Comparison of ENCODE assay signal across 8 cellular contexts in genomic region chr15:43105778-43106485, GRCh38. TPM values are rescaled to one million over a fixed set of nuclear protein-coding genes. Genes with fewer than 3 reads are reported as not detected.
A peak's percentile ranks its signal among the peaks of the same experiment; 100 is the strongest.
DNase-seq lines count a peak whose midpoint lies in the region; ATAC-seq and TF ChIP-seq lines count a peak whose summit lies in the region.

Gene UBR1 (minus strand): TSS chr15:43106038. CDS start chr15:43106022, 16 bp downstream.

- peaks cover 5% of the 10 kb centered on the region for H3K4me1 ChIP-seq in A673 (ENCODE audit: insufficient read depth, low read length, poor library complexity, severe bottlenecking)
- H3K4me1 ChIP-seq in mammary epithelial cell (ENCODE audit: insufficient read depth, low read length) = peaks cover 27% of the 10 kb centered on the region
- peaks cover 4% of the 10 kb centered on the region; the same call in 1 of the 2 replicates for H3K4me1 ChIP-seq in iPS-20b (ENCODE audit: insufficient read depth, low read length)

- POLR2A ChIA-PET in A673 (lab: Charles Lee; ENCODE audit: low non-redundant PET) = interaction anchor here (0.6 kb wide), 2 partner anchors 8 to 196 kb away, joined by 3 to 4 read pairs; partner anchors contain the start of gene TGM7

- TF ChIP-seq CTCF in A673 (conservative IDR thresholded peaks at IDR 0.05; ENCODE audit: low read depth, low read length) (no peak), WI38 (IDR thresholded peaks at IDR 0.05; ENCODE audit: low read depth, low read length) (no peak), mammary epithelial cell (conservative IDR thresholded peaks at IDR 0.05 in 1 of 2, IDR thresholded peaks at IDR 0.05 in 1 of 2; ENCODE audit: extremely low read depth in 1 of 2, insufficient read depth in 1 of 2, low read depth in 1 of 2, low read length in 2 of 2) (no peak)

- H3K4me3 ChIP-seq in A673 (ENCODE audit: low read depth, low read length, poor library complexity, severe bottlenecking) = peak within 1 kb of the TSS; percentile 78
- H3K4me3 ChIP-seq in WI38 (ENCODE audit: low read depth, low read length) = peak within 1 kb of the TSS; percentile 99
- H3K4me3 ChIP-seq in mammary epithelial cell (replicated peaks in 1 of 3; ENCODE audit: insufficient read depth in 1 of 3, low read depth in 2 of 3, low read length in 3 of 3) = peak within 1 kb of the TSS; percentile 74 to 82 (median 77)
- peak within 1 kb of the TSS; percentile 94 for H3K4me3 ChIP-seq in iPS-20b (ENCODE audit: low read length)
- H3K4me3 ChIP-seq in skin epidermis = peak within 1 kb of the TSS; percentile 67 to 86 (median 78)

- BruUV-seq in A673 (replicated peaks; lab: Mats Ljungman, UMichigan) (no TSS peak), mammary epithelial cell (replicated peaks; lab: Mats Ljungman, UMichigan) (TSS peak; percentile 80)

- H3K79me2 ChIP-seq in mammary epithelial cell (ENCODE audit: insufficient read depth, low read length) = peaks cover 42% of the 10 kb centered on the region

- H3K27ac ChIP-seq in A673 (ENCODE audit: low read depth, low read length, poor library complexity, severe bottlenecking) (peak within 1 kb of the TSS; percentile 78), mammary epithelial cell (ENCODE audit: insufficient read depth, low read depth, low read length) (peak within 1 kb of the TSS; percentile 80), iPS-20b (ENCODE audit: low read length) (peak within 1 kb of the TSS; percentile 38), skin epidermis (peak within 1 kb of the TSS; percentile 46 to 96 (median 89))

- dilution Hi-C loops in mammary epithelial cell (cut with HindIII; ENCODE audit: low sequenced_read_pairs) = no loop called here

- H3K9me3 ChIP-seq in A673 (ENCODE audit: low read depth, low read length, poor library complexity, severe bottlenecking) = no peaks in the 10 kb centered on the region
- H3K9me3 ChIP-seq in mammary epithelial cell (replicated peaks; ENCODE audit: insufficient read depth, low read length) = no peaks in the 10 kb centered on the region
- H3K9me3 ChIP-seq in iPS-20b (ENCODE audit: insufficient read depth, low read depth, low read length) = no peaks in the 10 kb centered on the region

- in situ Hi-C loops in mammary epithelial cell (cut with MboI; ENCODE audit: low sequenced_read_pairs in 2 of 2) = no loop called here

- peak; percentile 69 for ATAC-seq in GM18870 (IDR thresholded peaks at IDR 0.05; ENCODE audit: unreplicated experiment)
- ATAC-seq in HG03139 (IDR thresholded peaks at IDR 0.05; ENCODE audit: unreplicated experiment) = peak; percentile 82

- no peaks in the 10 kb centered on the region for H4K20me1 ChIP-seq in mammary epithelial cell (ENCODE audit: insufficient read depth, low read length)

- WGBS in mammary epithelial cell (ENCODE audit: low coverage, missing lambda C conversion rate) = 0% methylated on average over 16 of the region's 33 CpGs

- no peaks in the 10 kb centered on the region for H3K27me3 ChIP-seq in A673 (replicated peaks; ENCODE audit: insufficient read depth, low read depth, low read length, poor library complexity)
- H3K27me3 ChIP-seq in mammary epithelial cell (ENCODE audit: insufficient read depth, low read length) = no peaks in the 10 kb centered on the region
- H3K27me3 ChIP-seq in iPS-20b (ENCODE audit: insufficient read depth, low read length) = peaks cover 5% of the 10 kb centered on the region; the same call in 1 of the 2 replicates

- CTCF ChIA-PET in A673 (lab: Charles Lee) = no interaction called here
- CTCF ChIA-PET in mammary epithelial cell (lab: Charles Lee; ENCODE audit: low non-redundant PET) = interaction anchor here (0.7 kb wide), 1 partner anchor 716 kb away, joined by 4 read pairs; no protein-coding TSS in a partner anchor

- H3K36me3 ChIP-seq in A673 (ENCODE audit: insufficient read depth, low read length, poor library complexity, severe bottlenecking) (peaks cover 4% of the 10 kb centered on the region), mammary epithelial cell (ENCODE audit: insufficient read depth, low read length) (peaks cover 7% of the 10 kb centered on the region), iPS-20b (ENCODE audit: insufficient read depth, low read depth, low read length) (peaks cover 4% of the 10 kb centered on the region)

- peak within 1 kb of the TSS; percentile 89 for H2AFZ ChIP-seq in mammary epithelial cell (ENCODE audit: low read depth, low read length)

- intact Hi-C loops in A673 (cut with micrococcal nuclease; ENCODE audit: unreplicated experiment) = no loop called here
- intact Hi-C loops in mammary epithelial cell (cut with micrococcal nuclease) = loop anchor here (1.0 to 10.0 kb wide), 2 partner anchors 27 to 179 kb away; partner anchors contain the start of gene TMEM62

- H3K9ac ChIP-seq in mammary epithelial cell (ENCODE audit: insufficient read depth, low read length) (peak within 1 kb of the TSS; percentile 87), iPS-20b (ENCODE audit: low read depth, low read length) (peak within 1 kb of the TSS; percentile 84; the same call in 1 of the 2 replicates)

- DNase-seq in A673 (ENCODE audit: low spot score) = peak; percentile 97
- DNase-seq in NCI-H2227 treated with DMSO at 0.1 percent for 48 hours (lab: John Stamatoyannopoulos, UW) = peak; percentile 52
- peak; percentile 87 for DNase-seq in mammary epithelial cell

- H3K4me2 ChIP-seq in mammary epithelial cell (ENCODE audit: insufficient read depth, low read depth, low read length) = peak within 1 kb of the TSS; percentile 77

RNA-seq across cellular contexts. Expression of gene UBR1, which starts in this region (rescaled TPM):
- total RNA-seq in A673 (2021) = 29.9 and 30.8 TPM in 2 replicates
- 10 to 100 TPM; 32.5 to 45.8 TPM for total RNA-seq in mammary epithelial cell
- polyA plus RNA-seq in mammary epithelial cell = 9.6 TPM
- 25.4 TPM for polyA minus RNA-seq in mammary epithelial cell

Comparison
In these comparisons a context has a peak if more than half of its experiments do, and no peak if none do; other contexts are left out.
1. Peak in every context shown above with its lines: DNase-seq, ATAC-seq, H3K4me3 ChIP-seq and H3K27ac ChIP-seq.
2. H3K27ac ChIP-seq: peak in every context shown above with its lines; median percentile 89 in skin epidermis; 80 in mammary epithelial cell; 78 in A673; 38 in iPS-20b.